ENCODE assay signal across 1 cellular context in genomic region chr19:1175020-1175419, GRCh38.
TF ChIP-seq lines count a peak whose summit lies in the region.

No MANE protein-coding gene starts in this region.

TF ChIP-seq in IMR-90, 13 proteins besides CTCF, POLR2A, EP300 and RAD21:
- TF ChIP-seq MAFK (IDR thresholded peaks at IDR 0.05; ENCODE audit: low read depth, low read length): no peak
- TF ChIP-seq SMC3 (IDR thresholded peaks at IDR 0.05; ENCODE audit: low read depth, low read length): no peak
- TF ChIP-seq NFE2L2 (IDR thresholded peaks at IDR 0.05; ENCODE audit: low read depth, low read length): no peak
- TF ChIP-seq MAZ (IDR thresholded peaks at IDR 0.05; ENCODE audit: borderline replicate concordance, low read depth, low read length): no peak
- TF ChIP-seq CEBPB (IDR thresholded peaks at IDR 0.05; ENCODE audit: low read depth, low read length): no peak
- no peak for TF ChIP-seq FOS (IDR thresholded peaks at IDR 0.05; ENCODE audit: low read depth, low read length)
